11 cellular contexts compared by ENCODE assay signal in the genomic region with DNA sequence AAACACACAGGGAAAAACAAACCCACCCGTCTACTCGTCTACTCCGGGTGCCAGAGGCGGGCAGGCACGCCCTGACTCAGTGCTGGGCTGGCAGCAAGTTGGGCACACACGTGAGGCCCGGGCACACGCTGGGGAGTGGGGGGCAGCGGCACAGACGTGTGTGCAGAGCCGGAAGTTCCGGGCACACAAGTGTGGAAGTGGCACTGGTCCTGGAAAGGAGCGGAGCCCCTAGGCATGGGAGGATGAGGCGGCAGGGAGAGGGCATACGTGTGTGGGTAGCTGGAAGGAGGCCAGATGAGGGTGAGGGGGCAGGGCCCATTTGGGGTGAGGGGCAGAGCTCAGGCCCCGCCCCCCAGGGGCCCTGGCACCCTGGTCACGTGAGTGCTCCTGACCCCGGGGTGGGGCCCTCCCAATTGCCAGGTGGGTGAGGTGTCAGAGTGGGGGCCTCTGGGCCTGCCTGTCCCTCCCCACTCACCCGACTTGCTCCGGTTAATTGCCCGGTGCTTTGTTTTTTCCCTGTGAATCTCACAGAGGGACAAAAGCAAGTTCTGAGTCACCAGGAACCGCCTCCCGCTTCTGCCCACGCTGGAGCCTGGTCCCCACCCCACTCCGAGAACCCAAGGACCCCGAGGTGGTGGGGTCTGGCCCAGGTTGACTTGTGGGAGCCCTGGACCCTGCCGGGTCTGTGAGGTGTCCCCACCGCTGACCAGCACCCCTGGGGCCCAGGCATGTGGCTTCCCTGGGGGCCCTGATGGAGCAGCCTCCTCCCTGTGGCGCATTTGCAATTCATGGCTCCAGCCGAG.
DNase-seq lines count a peak whose midpoint lies in the region; ATAC-seq and TF ChIP-seq lines count a peak whose summit lies in the region.
"Had no signal": no experiment of that assay in that cellular context is flagged by ENCODE, and none has a peak within 500 bp of the region (broad histone marks: within the 10 kb centered on the region; RNA-seq: fewer than 3 reads in every experiment).

No MANE protein-coding gene starts in this region.

- no peak for TF ChIP-seq EP300 in transverse colon (IDR thresholded peaks at IDR 0.05; ENCODE audit: low read depth)

- TF ChIP-seq POLR2A in transverse colon (IDR thresholded peaks at IDR 0.05) = no peak

- CTCF ChIA-PET in WTC11 (lab: Charles Lee) = interaction anchor here (1.1 to 4.1 kb wide), 9 partner anchors 9 to 394 kb away, joined by 3 to 33 read pairs (median 5); no protein-coding TSS in a partner anchor

- no peaks in the 10 kb centered on the region for H3K9me3 Mint-ChIP-seq in WTC11

- peak overlapping the region in 1 of 4 donors; percentile 18 for H3K4me3 ChIP-seq in transverse colon
- H3K4me3 ChIP-seq: psoas muscle had no signal

- intact Hi-C loops in left colon (cut with DNase I, micrococcal nuclease) = no loop called here
- intact Hi-C loops in transverse colon (cut with DNase I; ENCODE audit: low total_unique reads) = no loop called here

- TF ChIP-seq CTCF in WTC11 (IDR thresholded peaks at IDR 0.05) (no peak), transverse colon (IDR thresholded peaks at IDR 0.05) (no peak)

- POLR2A ChIA-PET in WTC11 (lab: Charles Lee) = no interaction called here

- no peaks in the 10 kb centered on the region for H3K36me3 Mint-ChIP-seq in WTC11

- peak overlapping the region in 1 of 4 donors; percentile 31 for H3K27ac ChIP-seq in transverse colon
- H3K27ac ChIP-seq: psoas muscle had no signal

- no peaks in the 10 kb centered on the region for H3K36me3 ChIP-seq in transverse colon

- H3K4me3 Mint-ChIP-seq in WTC11 = peak overlapping the region; percentile 3; the same call in 1 of the 2 replicates

- DNase-seq in DMS79 treated with DMSO at 0.1 percent for 48 hours (lab: John Stamatoyannopoulos, UW) (peak; percentile 51), DMS79 (lab: John Stamatoyannopoulos, UW) (no peak), WTC11 (ENCODE audit: low spot score) (no peak), left colon (peak; percentile 38 to 44), transverse colon (peak; percentile 49), medulla oblongata (ENCODE audit: extremely low spot score) (no peak), HuH-7.5 (ENCODE audit: low spot score) (no peak)
- DNase-seq: 8988T; activated CD8-positive, alpha-beta memory T cell treated with anti-CD3 and anti-CD28 coated beads, Interleukin-2, amount 50 U/mL, for 48 hours had no signal

- peaks cover 0 to 13% (median 11%) of the 10 kb centered on the region in 4 donors for H3K4me1 ChIP-seq in transverse colon
- H3K4me1 ChIP-seq: psoas muscle had no signal

- H3K4me1 Mint-ChIP-seq in WTC11 = peaks cover 36% of the 10 kb centered on the region

- no peaks in the 10 kb centered on the region for H3K9me3 ChIP-seq in transverse colon
- H3K9me3 ChIP-seq: psoas muscle had no signal

- ATAC-seq in WTC11 (peak; percentile 12; the same call in 1 of the 2 replicates), left colon (peak; percentile 78), GM18868 (IDR thresholded peaks at IDR 0.05; ENCODE audit: unreplicated experiment) (no peak)
- ATAC-seq: psoas muscle had no signal

- no peak overlapping the region for H3K27ac Mint-ChIP-seq in WTC11

- H3K27me3 Mint-ChIP-seq in WTC11 (ENCODE audit: low read depth) = no peaks in the 10 kb centered on the region; the same call in 1 of the 2 replicates

- peaks cover 5% of the 10 kb centered on the region for H3K27me3 ChIP-seq in transverse colon

- 44 to 63% methylated on average over 5 to 29 of the region's 30 CpGs for whole genome bisulfite sequencing in transverse colon (ENCODE audit: low coverage in 1 of 2), 2 donors

- in situ Hi-C loops in transverse colon (cut with MboI; ENCODE audit: low pct_ligation_motif_present in 1 of 4, low pct_unique_long_range_greater_than_20kb in 1 of 4, low sequenced_read_pairs in 3 of 4) = no loop called here

TF ChIP-seq in WTC11, 78 proteins besides CTCF, POLR2A, EP300 and RAD21:
- peak; percentile 64 for TF ChIP-seq ZNF423 (CRISPR knock-in tag; IDR thresholded peaks at IDR 0.05)
- no peak for TF ChIP-seq MLX (CRISPR knock-in tag; IDR thresholded peaks at IDR 0.05)
- TF ChIP-seq ZBTB21 (CRISPR knock-in tag; IDR thresholded peaks at IDR 0.05; ENCODE audit: borderline replicate concordance) = 0 out of 2 replicates have a peak, but pooled peaks have one; percentile 19
- no peak for TF ChIP-seq TEAD1 (CRISPR knock-in tag; IDR thresholded peaks at IDR 0.05)
- TF ChIP-seq ZNF416 (CRISPR knock-in tag; IDR thresholded peaks at IDR 0.05) = no peak
- TF ChIP-seq USF2 (CRISPR knock-in tag; IDR thresholded peaks at IDR 0.05) = peak; percentile 60
- no peak for TF ChIP-seq ZNF263 (CRISPR knock-in tag; IDR thresholded peaks at IDR 0.05; ENCODE audit: low read depth)
- TF ChIP-seq, protein P1, sequence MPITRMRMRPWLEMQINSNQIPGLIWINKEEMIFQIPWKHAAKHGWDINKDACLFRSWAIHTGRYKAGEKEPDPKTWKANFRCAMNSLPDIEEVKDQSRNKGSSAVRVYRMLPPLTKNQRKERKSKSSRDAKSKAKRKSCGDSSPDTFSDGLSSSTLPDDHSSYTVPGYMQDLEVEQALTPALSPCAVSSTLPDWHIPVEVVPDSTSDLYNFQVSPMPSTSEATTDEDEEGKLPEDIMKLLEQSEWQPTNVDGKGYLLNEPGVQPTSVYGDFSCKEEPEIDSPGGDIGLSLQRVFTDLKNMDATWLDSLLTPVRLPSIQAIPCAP (CRISPR knock-in tag; IDR thresholded peaks at IDR 0.05) = no peak
- 0 out of 2 replicates have a peak, but pooled peaks have one; percentile 9 for TF ChIP-seq RELA (CRISPR knock-in tag; IDR thresholded peaks at IDR 0.05; ENCODE audit: borderline replicate concordance)
- TF ChIP-seq, protein P2, sequence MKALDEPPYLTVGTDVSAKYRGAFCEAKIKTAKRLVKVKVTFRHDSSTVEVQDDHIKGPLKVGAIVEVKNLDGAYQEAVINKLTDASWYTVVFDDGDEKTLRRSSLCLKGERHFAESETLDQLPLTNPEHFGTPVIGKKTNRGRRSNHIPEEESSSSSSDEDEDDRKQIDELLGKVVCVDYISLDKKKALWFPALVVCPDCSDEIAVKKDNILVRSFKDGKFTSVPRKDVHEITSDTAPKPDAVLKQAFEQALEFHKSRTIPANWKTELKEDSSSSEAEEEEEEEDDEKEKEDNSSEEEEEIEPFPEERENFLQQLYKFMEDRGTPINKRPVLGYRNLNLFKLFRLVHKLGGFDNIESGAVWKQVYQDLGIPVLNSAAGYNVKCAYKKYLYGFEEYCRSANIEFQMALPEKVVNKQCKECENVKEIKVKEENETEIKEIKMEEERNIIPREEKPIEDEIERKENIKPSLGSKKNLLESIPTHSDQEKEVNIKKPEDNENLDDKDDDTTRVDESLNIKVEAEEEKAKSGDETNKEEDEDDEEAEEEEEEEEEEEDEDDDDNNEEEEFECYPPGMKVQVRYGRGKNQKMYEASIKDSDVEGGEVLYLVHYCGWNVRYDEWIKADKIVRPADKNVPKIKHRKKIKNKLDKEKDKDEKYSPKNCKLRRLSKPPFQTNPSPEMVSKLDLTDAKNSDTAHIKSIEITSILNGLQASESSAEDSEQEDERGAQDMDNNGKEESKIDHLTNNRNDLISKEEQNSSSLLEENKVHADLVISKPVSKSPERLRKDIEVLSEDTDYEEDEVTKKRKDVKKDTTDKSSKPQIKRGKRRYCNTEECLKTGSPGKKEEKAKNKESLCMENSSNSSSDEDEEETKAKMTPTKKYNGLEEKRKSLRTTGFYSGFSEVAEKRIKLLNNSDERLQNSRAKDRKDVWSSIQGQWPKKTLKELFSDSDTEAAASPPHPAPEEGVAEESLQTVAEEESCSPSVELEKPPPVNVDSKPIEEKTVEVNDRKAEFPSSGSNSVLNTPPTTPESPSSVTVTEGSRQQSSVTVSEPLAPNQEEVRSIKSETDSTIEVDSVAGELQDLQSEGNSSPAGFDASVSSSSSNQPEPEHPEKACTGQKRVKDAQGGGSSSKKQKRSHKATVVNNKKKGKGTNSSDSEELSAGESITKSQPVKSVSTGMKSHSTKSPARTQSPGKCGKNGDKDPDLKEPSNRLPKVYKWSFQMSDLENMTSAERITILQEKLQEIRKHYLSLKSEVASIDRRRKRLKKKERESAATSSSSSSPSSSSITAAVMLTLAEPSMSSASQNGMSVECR (CRISPR knock-in tag; IDR thresholded peaks at IDR 0.05; ENCODE audit: borderline replicate concordance) = no peak
- TF ChIP-seq, protein P3, sequence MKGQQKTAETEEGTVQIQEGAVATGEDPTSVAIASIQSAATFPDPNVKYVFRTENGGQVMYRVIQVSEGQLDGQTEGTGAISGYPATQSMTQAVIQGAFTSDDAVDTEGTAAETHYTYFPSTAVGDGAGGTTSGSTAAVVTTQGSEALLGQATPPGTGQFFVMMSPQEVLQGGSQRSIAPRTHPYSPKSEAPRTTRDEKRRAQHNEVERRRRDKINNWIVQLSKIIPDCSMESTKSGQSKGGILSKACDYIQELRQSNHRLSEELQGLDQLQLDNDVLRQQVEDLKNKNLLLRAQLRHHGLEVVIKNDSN (CRISPR knock-in tag; IDR thresholded peaks at IDR 0.05) = peak; percentile 50; the same call in 1 of the 2 replicates
- TF ChIP-seq ZNF121 (CRISPR knock-in tag; IDR thresholded peaks at IDR 0.05) = no peak
- TF ChIP-seq KAT7 (CRISPR knock-in tag; IDR thresholded peaks at IDR 0.05; ENCODE audit: borderline replicate concordance) = no peak
- TF ChIP-seq GABPB1 (CRISPR knock-in tag; IDR thresholded peaks at IDR 0.05) = no peak

Comparison
In these comparisons a context has a peak if more than half of its experiments do, and no peak if none do; other contexts are left out.
1. DNase-seq: peak in DMS79 treated with DMSO at 0.1 percent for 48 hours (single experiment), left colon (2 of 2) and transverse colon (single experiment); none in DMS79 (single experiment), WTC11 (single experiment), medulla oblongata (single experiment) and HuH-7.5 (single experiment).